ENCODE assay signal across 9 cellular contexts in genomic region chr14:35878272-35879140, GRCh38. TPM values are rescaled to one million over a fixed set of nuclear protein-coding genes. Genes with fewer than 3 reads are reported as not detected.
DNase-seq lines count a peak whose midpoint lies in the region; ATAC-seq and TF ChIP-seq lines count a peak whose summit lies in the region.
"Had no signal": no experiment of that assay in that cellular context is flagged by ENCODE, and none has a peak within 500 bp of the region (broad histone marks: within the 10 kb centered on the region; RNA-seq: fewer than 3 reads in every experiment).

No MANE protein-coding gene starts in this region.

- H3K4me1 Mint-ChIP-seq in endodermal cell = no peaks in the 10 kb centered on the region
- peaks cover 0 to 7% (median 0%) of the 10 kb centered on the region in 4 donors for H3K4me1 Mint-ChIP-seq in naive thymus-derived CD8-positive, alpha-beta T cell

- DNase-seq in EH (ENCODE audit: low read depth) (peak; percentile 95), OCI-LY7 (ENCODE audit: low spot score) (no peak), epithelial cell of proximal tubule (ENCODE audit: low read depth) (peak; percentile 62), ovary (peak in 3 of 5 donors; percentile 26 to 42 (median 31)), endodermal cell (no peak)
- DNase-seq in naive thymus-derived CD8-positive, alpha-beta T cell = no peak
- DNase-seq: activated CD8-positive, alpha-beta T cell treated with anti-CD3 and anti-CD28 coated beads for 36 hours had no signal

- POLR2A ChIA-PET in OCI-LY7 (lab: Charles Lee) = interaction anchor here (0.5 to 1.0 kb wide), 2 partner anchors 92 to 602 kb away, joined by 3 read pairs; no protein-coding TSS in a partner anchor
- POLR2A ChIA-PET in naive thymus-derived CD8-positive, alpha-beta T cell (lab: Charles Lee) = no interaction called here

- H3K27ac ChIP-seq in OCI-LY7 (ENCODE audit: low read depth, low read length, poor library complexity, severe bottlenecking) (no peak overlapping the region), ovary (peak overlapping the region in 1 of 2 donors; percentile 8), endodermal cell (ENCODE audit: low read depth, low read length) (no peak overlapping the region)

- H2AFZ ChIP-seq in OCI-LY7 (ENCODE audit: low read length) = no peak overlapping the region

- H3K4me3 ChIP-seq in OCI-LY7 (ENCODE audit: low read depth, low read length, poor library complexity, severe bottlenecking) (no peak overlapping the region), epithelial cell of proximal tubule (ENCODE audit: low read depth, low read length) (no peak overlapping the region), ovary (no peak overlapping the region), endodermal cell (ENCODE audit: low read length) (no peak overlapping the region)

- TF ChIP-seq CTCF in OCI-LY7 (conservative IDR thresholded peaks at IDR 0.05; ENCODE audit: low read length) (no peak), epithelial cell of proximal tubule (conservative IDR thresholded peaks at IDR 0.05; ENCODE audit: low read depth, low read length) (no peak), ovary (IDR thresholded peaks at IDR 0.05) (no peak), endodermal cell (conservative IDR thresholded peaks at IDR 0.05) (no peak)

- H3K36me3 ChIP-seq in OCI-LY7 (ENCODE audit: insufficient read depth, low read length) (no peaks in the 10 kb centered on the region), ovary (no peaks in the 10 kb centered on the region), endodermal cell (ENCODE audit: control insufficient read depth, insufficient read depth, low read length) (no peaks in the 10 kb centered on the region)

- no peaks in the 10 kb centered on the region for H3K79me2 ChIP-seq in OCI-LY7 (ENCODE audit: insufficient read depth, low read depth, low read length)

- intact Hi-C loops in OCI-LY7 (cut with micrococcal nuclease; ENCODE audit: unreplicated experiment) = no loop called here
- intact Hi-C loops in ovary (cut with DNase I) = no loop called here

- no peak for TF ChIP-seq POLR2A in ovary (IDR thresholded peaks at IDR 0.05)

- WGBS in ovary, 3 donors = 2 to 6% (median 3%) methylated on average over 9 of the region's 9 CpGs
- 89 to 94% methylated on average over 2 to 9 of the region's 9 CpGs for WGBS in endodermal cell (ENCODE audit: insufficient coverage in 1 of 2, insufficient read length in 1 of 2), 2 experiments

- no peaks in the 10 kb centered on the region for H4K20me1 ChIP-seq in OCI-LY7 (ENCODE audit: insufficient read depth, low read length)

- no peak for TF ChIP-seq EP300 in ovary (IDR thresholded peaks at IDR 0.05)

- H3K4me3 Mint-ChIP-seq in endodermal cell = no peak overlapping the region
- no peak overlapping the region for H3K4me3 Mint-ChIP-seq in naive thymus-derived CD8-positive, alpha-beta T cell
- H3K4me3 Mint-ChIP-seq: activated CD8-positive, alpha-beta T cell treated with anti-CD3 and anti-CD28 coated beads for 36 hours had no signal

- H3K4me2 ChIP-seq in OCI-LY7 (ENCODE audit: low read length) = no peak overlapping the region

- no peaks in the 10 kb centered on the region for H3K27me3 Mint-ChIP-seq in endodermal cell (ENCODE audit: insufficient read depth)
- H3K27me3 Mint-ChIP-seq in naive thymus-derived CD8-positive, alpha-beta T cell = peaks cover 0 to 2% (median 0%) of the 10 kb centered on the region in 5 donors

- CTCF ChIA-PET in OCI-LY7 (lab: Charles Lee; ENCODE audit: unreplicated experiment) = no interaction called here

- H3K9me3 ChIP-seq in OCI-LY7 (ENCODE audit: low read length) (no peaks in the 10 kb centered on the region), ovary (no peaks in the 10 kb centered on the region), endodermal cell (ENCODE audit: control insufficient read depth, low read length) (no peaks in the 10 kb centered on the region)

- H3K9me3 Mint-ChIP-seq in endodermal cell = no peaks in the 10 kb centered on the region
- no peaks in the 10 kb centered on the region for H3K9me3 Mint-ChIP-seq in naive thymus-derived CD8-positive, alpha-beta T cell
- H3K9me3 Mint-ChIP-seq: activated CD8-positive, alpha-beta T cell treated with anti-CD3 and anti-CD28 coated beads for 36 hours had no signal

- TSS peak; percentile 23 for BruUV-seq in OCI-LY7 (replicated peaks; lab: Mats Ljungman, UMichigan)

- no peaks in the 10 kb centered on the region for H3K36me3 Mint-ChIP-seq in endodermal cell (ENCODE audit: low read depth)
- no peaks in the 10 kb centered on the region for H3K36me3 Mint-ChIP-seq in naive thymus-derived CD8-positive, alpha-beta T cell

- no peak for ATAC-seq in naive thymus-derived CD8-positive, alpha-beta T cell
- ATAC-seq in HG03280 (IDR thresholded peaks at IDR 0.05; ENCODE audit: unreplicated experiment) = no peak
- no peak for ATAC-seq in GM18519 (IDR thresholded peaks at IDR 0.05; ENCODE audit: low FRiP score, unreplicated experiment)
- ATAC-seq: activated CD8-positive, alpha-beta T cell treated with anti-CD3 and anti-CD28 coated beads for 36 hours had no signal

- H3K27me3 ChIP-seq in ovary (no peaks in the 10 kb centered on the region), endodermal cell (ENCODE audit: control insufficient read depth, insufficient read depth, low read length, poor library complexity, severe bottlenecking) (no peaks in the 10 kb centered on the region)

- H3K9ac ChIP-seq in endodermal cell (ENCODE audit: extremely low read depth, low read length, poor library complexity, severe bottlenecking) = no peak overlapping the region

- H3K4me1 ChIP-seq in OCI-LY7 (ENCODE audit: insufficient read depth, low read length, poor library complexity, severe bottlenecking) = no peaks in the 10 kb centered on the region
- peaks cover 3% of the 10 kb centered on the region for H3K4me1 ChIP-seq in ovary (ENCODE audit: insufficient read depth)
- no peaks in the 10 kb centered on the region for H3K4me1 ChIP-seq in endodermal cell (ENCODE audit: control insufficient read depth, insufficient read depth, low read length)

- H3K27ac Mint-ChIP-seq in endodermal cell = no peak overlapping the region
- H3K27ac Mint-ChIP-seq in naive thymus-derived CD8-positive, alpha-beta T cell = peak overlapping the region in 1 of 10 donors; percentile 48
- H3K27ac Mint-ChIP-seq: activated CD8-positive, alpha-beta T cell treated with anti-CD3 and anti-CD28 coated beads for 36 hours had no signal

- H3K9me2 ChIP-seq in OCI-LY7 (ENCODE audit: insufficient read depth, low read length) = no peaks in the 10 kb centered on the region

RNA-seq across cellular contexts. Expression of gene BRMS1L, which starts 52.4 kb away (rescaled TPM):
- total RNA-seq in OCI-LY7 (2014; rRNA removed; shearing (Covaris generic)) = 4.5 and 7.8 TPM in 2 replicates
- total RNA-seq in OCI-LY7 (2022) (5.7 and 8.1 TPM in 2 replicates), epithelial cell of proximal tubule (3.7 and 5.2 TPM in 2 replicates), ovary (10 to 100 TPM in 3 of 7 donors, 1 to 10 TPM in 4; 4.0 to 10.6 (median 9.8) TPM), endodermal cell (1 to 10 TPM; 9.0 to 9.4 TPM)
- 10 to 100 TPM in 1 of 2 donors, 1 to 10 TPM in 1; 7.2 to 13.3 TPM for polyA plus RNA-seq in ovary
- polyA plus RNA-seq in endodermal cell (2013, experiment 1 of 2) = 14.6 TPM
- polyA plus RNA-seq in endodermal cell (2013, experiment 2 of 2) = 14.0 TPM
- 1 to 10 TPM; 6.2 to 6.9 TPM for total RNA-seq in naive thymus-derived CD8-positive, alpha-beta T cell
- 1 to 10 TPM; 1.8 to 3.6 (median 2.7) TPM for polyA plus RNA-seq in naive thymus-derived CD8-positive, alpha-beta T cell

Comparison
In these comparisons a context has a peak if more than half of its experiments do, and no peak if none do; other contexts are left out.
1. DNase-seq: peak in EH (single experiment), epithelial cell of proximal tubule (single experiment) and ovary (3 of 5); none in OCI-LY7 (single experiment), endodermal cell (single experiment) and naive thymus-derived CD8-positive, alpha-beta T cell (0 of 10).